ENCODE assay signal across 9 cellular contexts in genomic region chr6:63527658-63528514, GRCh38. TPM values are rescaled to one million over a fixed set of nuclear protein-coding genes. Genes with fewer than 3 reads are reported as not detected.
DNase-seq lines count a peak whose midpoint lies in the region; ATAC-seq, FAIRE-seq and TF ChIP-seq lines count a peak whose summit lies in the region.
"Had no signal": no experiment of that assay in that cellular context is flagged by ENCODE, and none has a peak within 500 bp of the region (broad histone marks: within the 10 kb centered on the region; RNA-seq: fewer than 3 reads in every experiment).

No MANE protein-coding gene starts in this region.

- H3K9me3 ChIP-seq in hepatocyte (ENCODE audit: low read depth) (no peaks in the 10 kb centered on the region), vagina (no peaks in the 10 kb centered on the region)

- peak overlapping the region; percentile 80 for H3K27ac ChIP-seq in hepatocyte
- H3K27ac ChIP-seq in vagina: peak overlapping the region; percentile 18

- H3K79me2 ChIP-seq in hepatocyte: peaks cover 10% of the 10 kb centered on the region

- no peak for TF ChIP-seq POLR2A in vagina (IDR thresholded peaks at IDR 0.05)
- TF ChIP-seq POLR2A in GM12892 (IDR thresholded peaks at IDR 0.05; ENCODE audit: low read depth, low read length): no peak

- H3K9me2 ChIP-seq in hepatocyte (replicated peaks; ENCODE audit: insufficient read depth): no peaks in the 10 kb centered on the region

- no peaks in the 10 kb centered on the region for H4K20me1 ChIP-seq in hepatocyte (ENCODE audit: insufficient read depth, poor library complexity, severe bottlenecking)

- H2AFZ ChIP-seq in hepatocyte: no peak overlapping the region

- in situ Hi-C loops in SK-MEL-5 (cut with HindIII; ENCODE audit: low pct_unique_long_range_greater_than_20kb, low sequenced_read_pairs): no loop called here

- H3K4me3 ChIP-seq in hepatocyte (no peak overlapping the region), vagina (no peak overlapping the region)

- FAIRE-seq in GM12892 (lab: Jason Lieb, UNC): no peak

- TF ChIP-seq CTCF in hepatocyte (IDR thresholded peaks at IDR 0.05; ENCODE audit: poor library complexity): no peak
- TF ChIP-seq CTCF in vagina (IDR thresholded peaks at IDR 0.05): no peak

- 69% methylated on average over 6 of the region's 6 CpGs for WGBS in hepatocyte (ENCODE audit: low lambda C conversion rate, missing lambda C conversion rate)

- H3K4me1 ChIP-seq in hepatocyte (ENCODE audit: insufficient read depth) (peaks cover 19% of the 10 kb centered on the region), vagina (peaks cover 7% of the 10 kb centered on the region)

- peak; percentile 47 to 94 for ATAC-seq in left cardiac atrium
- no peak for ATAC-seq in Right ventricle myocardium inferior

- H3K27me3 ChIP-seq in hepatocyte (no peaks in the 10 kb centered on the region), vagina (no peaks in the 10 kb centered on the region)

- H3K4me2 ChIP-seq in hepatocyte: peak overlapping the region; percentile 43

- intact Hi-C loops in left cardiac atrium (cut with DNase I): no loop called here
- intact Hi-C loops in Right ventricle myocardium inferior (cut with DNase I): no loop called here
- intact Hi-C loops in vagina (cut with DNase I): no loop called here

- H3K36me3 ChIP-seq in hepatocyte (replicated peaks; ENCODE audit: insufficient read depth, low read depth): no peaks in the 10 kb centered on the region
- no peaks in the 10 kb centered on the region for H3K36me3 ChIP-seq in vagina

- DNase-seq in left cardiac atrium: no peak
- DNase-seq in Right ventricle myocardium inferior (ENCODE audit: missing footprints): no peak
- DNase-seq in SK-MEL-5 (ENCODE audit: low read depth, low spot score): peak; percentile 98
- peak; percentile 87 for DNase-seq in hepatocyte (ENCODE audit: low spot score)
- no peak for DNase-seq in vagina (ENCODE audit: extremely low spot score in 2 of 2)
- DNase-seq in GM12892 (ENCODE audit: insufficient read length): no peak
- no peak for DNase-seq in nucleus accumbens (lab: John Stamatoyannopoulos, UW)
- no peak for DNase-seq in activated CD4-positive, alpha-beta T cell treated with anti-CD3 and anti-CD28 coated beads, Interleukin-2, amount 50 U/mL, for 48 hours
- DNase-seq: MM.1S had no signal

RNA-seq across cellular contexts. Expression of gene PTP4A1, which starts 44.4 kb away (rescaled TPM):
- total RNA-seq in left cardiac atrium (10 to 100 TPM; 24.9 to 41.1 TPM), Right ventricle myocardium inferior (32.5 TPM), hepatocyte (127 and 213 TPM in 2 replicates), vagina (29.5 TPM)
- total RNA-seq in SK-MEL-5 (2014; rRNA removed; shearing (Covaris generic)): 274 and 284 TPM in 2 replicates
- polyA plus RNA-seq in SK-MEL-5 (2015; cell fraction: cytosol; rRNA removed): 214 and 267 TPM in 2 replicates
- 170 and 174 TPM in 2 replicates for polyA plus RNA-seq in SK-MEL-5 (2015; cell fraction: nucleus; rRNA removed)
- 200 and 264 TPM in 2 replicates for polyA plus RNA-seq in hepatocyte
- 47.1 TPM for polyA plus RNA-seq in GM12892 (2012; ENCODE audit: missing spikeins)

Comparison
In these comparisons a context has a peak if more than half of its experiments do, and no peak if none do; other contexts are left out.
1. DNase-seq: peak in SK-MEL-5 (single experiment) and hepatocyte (single experiment); none in left cardiac atrium (single experiment), Right ventricle myocardium inferior (single experiment), vagina (0 of 2), GM12892 (single experiment), nucleus accumbens (0 of 56) and activated CD4-positive, alpha-beta T cell treated with anti-CD3 and anti-CD28 coated beads, Interleukin-2, amount 50 U/mL, for 48 hours (0 of 2).